8 cellular contexts compared by ENCODE assay signal in the genomic region with DNA sequence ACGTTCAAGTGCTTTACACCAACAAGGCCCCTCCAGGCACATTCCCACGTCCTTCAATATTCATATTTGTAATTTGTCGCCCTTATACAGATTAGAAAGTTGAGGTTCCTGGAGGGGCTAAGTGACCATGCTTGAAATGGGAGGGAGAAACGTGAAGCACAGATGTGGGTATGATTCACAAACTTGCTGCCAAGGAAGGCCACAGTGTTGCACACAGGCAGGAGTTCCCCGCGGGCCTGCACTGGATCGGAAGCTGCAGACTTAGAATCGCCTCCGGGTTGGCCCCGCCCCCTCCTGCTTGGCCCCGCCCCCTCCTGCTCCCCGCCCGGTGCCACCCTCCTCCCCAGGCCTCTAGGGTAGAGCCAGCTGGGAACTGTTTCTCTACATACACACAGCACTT. TPM values are rescaled to one million over a fixed set of nuclear protein-coding genes. Genes with fewer than 3 reads are reported as not detected.
A peak's percentile ranks its signal among the peaks of the same experiment; 100 is the strongest.
DNase-seq lines count a peak whose midpoint lies in the region; ATAC-seq, FAIRE-seq and TF ChIP-seq lines count a peak whose summit lies in the region.

No MANE protein-coding gene starts in this region.

- H3K36me3 Mint-ChIP-seq in activated naive CD4-positive, alpha-beta T cell treated with anti-CD3 and anti-CD28 coated beads, Interleukin-2, amount 50 U/mL, for 72 hours = no peaks in the 10 kb centered on the region

- intact Hi-C loops in pancreas (cut with DNase I) = no loop called here

- H3K9me3 ChIP-seq in SJCRH30 (replicated peaks) (no peaks in the 10 kb centered on the region), pancreas (no peaks in the 10 kb centered on the region), WERI-Rb-1 (ENCODE audit: severe bottlenecking) (no peaks in the 10 kb centered on the region)

- H3K27ac Mint-ChIP-seq in activated naive CD4-positive, alpha-beta T cell treated with anti-CD3 and anti-CD28 coated beads, Interleukin-2, amount 50 U/mL, for 72 hours = no peak overlapping the region

- H3K36me3 ChIP-seq in SJCRH30 = no peaks in the 10 kb centered on the region
- no peaks in the 10 kb centered on the region for H3K36me3 ChIP-seq in pancreas
- no peaks in the 10 kb centered on the region for H3K36me3 ChIP-seq in WERI-Rb-1

- no peak for TF ChIP-seq CTCF in foreskin fibroblast (IDR thresholded peaks at IDR 0.05; ENCODE audit: low read depth, low read length)
- TF ChIP-seq CTCF in pancreas (IDR thresholded peaks at IDR 0.05) = no peak
- no peak for TF ChIP-seq CTCF in WERI-Rb-1 (IDR thresholded peaks at IDR 0.05; ENCODE audit: low read depth, low read length)

- H3K27me3 ChIP-seq in SJCRH30 = no peaks in the 10 kb centered on the region
- no peaks in the 10 kb centered on the region for H3K27me3 ChIP-seq in pancreas
- no peaks in the 10 kb centered on the region for H3K27me3 ChIP-seq in WERI-Rb-1 (ENCODE audit: insufficient read depth, low read depth, severe bottlenecking)

- no peak for FAIRE-seq in pancreas (lab: Jason Lieb, UNC)

- peak; percentile 81 for DNase-seq in CD1c-positive myeloid dendritic cell (ENCODE audit: extremely low spot score)
- peak; percentile 65 to 67 for DNase-seq in SJCRH30
- peak; percentile 65 to 84 for DNase-seq in foreskin fibroblast
- peak in 1 of 6 donors; percentile 34 for DNase-seq in pancreas
- DNase-seq in effector CD4-positive, alpha-beta T cell = no peak
- DNase-seq in WERI-Rb-1 = no peak
- no peak for DNase-seq in activated naive CD4-positive, alpha-beta T cell treated with anti-CD3 and anti-CD28 coated beads, Interleukin-2, amount 50 U/mL, for 72 hours (ENCODE audit: low spot score in 2 of 2)

- H3K27ac ChIP-seq in SJCRH30 (peak overlapping the region; percentile 34; the same call in 1 of the 2 replicates), pancreas (peak overlapping the region in 2 of 4 donors; percentile 51 to 52), WERI-Rb-1 (no peak overlapping the region)

- H3K4me3 ChIP-seq in SJCRH30 (peak overlapping the region; percentile 45; the same call in 1 of the 2 replicates), foreskin fibroblast (ENCODE audit: low read depth in 1 of 2, low read length in 2 of 2) (no peak overlapping the region), pancreas (no peak overlapping the region), WERI-Rb-1 (ENCODE audit: low read depth, low read length) (no peak overlapping the region)

- 39 to 45% methylated on average over 13 of the region's 13 CpGs for WGBS in pancreas, 2 donors

- H3K9me3 Mint-ChIP-seq in activated naive CD4-positive, alpha-beta T cell treated with anti-CD3 and anti-CD28 coated beads, Interleukin-2, amount 50 U/mL, for 72 hours = no peaks in the 10 kb centered on the region

- peaks cover 21% of the 10 kb centered on the region for H3K4me1 ChIP-seq in SJCRH30
- no peaks in the 10 kb centered on the region for H3K4me1 ChIP-seq in pancreas

- ATAC-seq in pancreas (peak in 3 of 4 donors; percentile 64 to 73 (median 73)), GM19463 (IDR thresholded peaks at IDR 0.05; ENCODE audit: unreplicated experiment) (no peak)
- no peak for ATAC-seq in activated naive CD4-positive, alpha-beta T cell treated with anti-CD3 and anti-CD28 coated beads, Interleukin-2, amount 50 U/mL, for 72 hours

RNA-seq across cellular contexts. Expression of a gene that starts 58.2 kb away (rescaled TPM):
- total RNA-seq in SJCRH30 (2014; rRNA removed; shearing (Covaris generic)) = 224 and 254 TPM in 2 replicates
- total RNA-seq in pancreas = 10 to 100 TPM; 18.0 to 52.6 (median 26.5) TPM
- 10 to 100 TPM in 1 of 2 donors, 1 to 10 TPM in 1; 9.0 to 12.0 TPM for polyA plus RNA-seq in pancreas
- total RNA-seq in activated naive CD4-positive, alpha-beta T cell treated with anti-CD3 and anti-CD28 coated beads, Interleukin-2, amount 50 U/mL, for 72 hours = 10 to 100 TPM; 54.7 to 61.8 TPM

Comparison
In these comparisons a context has a peak if more than half of its experiments do, and no peak if none do; other contexts are left out.
1. DNase-seq: peak in CD1c-positive myeloid dendritic cell (single experiment), SJCRH30 (2 of 2) and foreskin fibroblast (2 of 2); none in effector CD4-positive, alpha-beta T cell (single experiment), WERI-Rb-1 (single experiment) and activated naive CD4-positive, alpha-beta T cell treated with anti-CD3 and anti-CD28 coated beads, Interleukin-2, amount 50 U/mL, for 72 hours (0 of 2).
2. ATAC-seq: peak in pancreas (3 of 4); none in GM19463 (single experiment) and activated naive CD4-positive, alpha-beta T cell treated with anti-CD3 and anti-CD28 coated beads, Interleukin-2, amount 50 U/mL, for 72 hours (0 of 2).